In genomic region chr10:69049564-69049955, GRCh38 we compare ENCODE assay signal across 12 cellular contexts. TPM values are rescaled to one million over a fixed set of nuclear protein-coding genes. Genes with fewer than 3 reads are reported as not detected.
DNase-seq lines count a peak whose midpoint lies in the region; ATAC-seq and FAIRE-seq lines count a peak whose summit lies in the region.
"Had no signal": no experiment of that assay in that cellular context is flagged by ENCODE, and none has a peak within 500 bp of the region (broad histone marks: within the 10 kb centered on the region; RNA-seq: fewer than 3 reads in every experiment).

No MANE protein-coding gene starts in this region.

- FAIRE-seq in urothelium cell line (lab: Jason Lieb, UNC) = no peak
- FAIRE-seq: frontal cortex had no signal

- CTCF ChIA-PET in activated naive CD4-positive, alpha-beta T cell treated with anti-CD3 and anti-CD28 coated beads for 36 hours (lab: Charles Lee) = interaction anchor here (0.9 to 1.8 kb wide), 3 partner anchors 16 to 44 kb away, joined by 3 to 5 read pairs (median 5); no protein-coding TSS in a partner anchor

- H3K4me1 Mint-ChIP-seq in activated T-helper 17 cell treated with anti-CD3 and anti-CD28 coated beads, Interleukin-2, amount 50 U/mL, for 72 hours = peaks cover 34% of the 10 kb centered on the region
- H3K4me1 Mint-ChIP-seq in activated naive CD4-positive, alpha-beta T cell treated with anti-CD3 and anti-CD28 coated beads for 36 hours (ENCODE audit: low read depth) = peaks cover 29% of the 10 kb centered on the region

- intact Hi-C loops in activated naive CD4-positive, alpha-beta T cell treated with anti-CD3 and anti-CD28 coated beads for 36 hours (cut with micrococcal nuclease) = loop anchor here (5.0 kb wide), 1 partner anchor 173 kb away; the partner anchor contains the start of gene HKDC1

- no peaks in the 10 kb centered on the region for H3K9me3 Mint-ChIP-seq in activated T-helper 17 cell treated with anti-CD3 and anti-CD28 coated beads, Interleukin-2, amount 50 U/mL, for 72 hours
- H3K9me3 Mint-ChIP-seq in activated naive CD4-positive, alpha-beta T cell treated with anti-CD3 and anti-CD28 coated beads for 36 hours = no peaks in the 10 kb centered on the region

- H3K36me3 Mint-ChIP-seq in activated T-helper 17 cell treated with anti-CD3 and anti-CD28 coated beads, Interleukin-2, amount 50 U/mL, for 72 hours (ENCODE audit: low read depth) = peaks cover 9% of the 10 kb centered on the region
- no peaks in the 10 kb centered on the region for H3K36me3 Mint-ChIP-seq in activated naive CD4-positive, alpha-beta T cell treated with anti-CD3 and anti-CD28 coated beads for 36 hours (ENCODE audit: low read depth)

- peak overlapping the region; percentile 26 for H3K27ac Mint-ChIP-seq in activated T-helper 17 cell treated with anti-CD3 and anti-CD28 coated beads, Interleukin-2, amount 50 U/mL, for 72 hours
- no peak overlapping the region for H3K27ac Mint-ChIP-seq in activated naive CD4-positive, alpha-beta T cell treated with anti-CD3 and anti-CD28 coated beads for 36 hours

- H3K27me3 Mint-ChIP-seq in activated T-helper 17 cell treated with anti-CD3 and anti-CD28 coated beads, Interleukin-2, amount 50 U/mL, for 72 hours = no peaks in the 10 kb centered on the region
- H3K27me3 Mint-ChIP-seq in activated naive CD4-positive, alpha-beta T cell treated with anti-CD3 and anti-CD28 coated beads for 36 hours (ENCODE audit: low read depth) = no peaks in the 10 kb centered on the region

- DNase-seq in CD1c-positive myeloid dendritic cell (ENCODE audit: extremely low spot score) = peak; percentile 85
- DNase-seq in MV-4-11 (lab: John Stamatoyannopoulos, UW) = peak; percentile 87
- DNase-seq in medulla oblongata (ENCODE audit: extremely low spot score) = peak; percentile 43
- no peak for DNase-seq in central memory CD4-positive, alpha-beta T cell
- no peak for DNase-seq in stimulated activated CD4-positive, alpha-beta T cell treated with anti-CD3 and anti-CD28 coated beads, Interleukin-1b, Interleukin-23, amount 100 ng/mL, for 48 hours
- DNase-seq in activated naive CD4-positive, alpha-beta T cell treated with anti-CD3 and anti-CD28 coated beads for 36 hours = no peak
- DNase-seq in urothelium cell line (ENCODE audit: low spot score) = no peak
- DNase-seq: activated CD8-positive, alpha-beta memory T cell treated with anti-CD3 and anti-CD28 coated beads for 24 hours; midbrain; NCI-H1417 had no signal

- ATAC-seq in activated T-helper 17 cell treated with anti-CD3 and anti-CD28 coated beads, Interleukin-2, amount 50 U/mL, for 72 hours (replicated peaks) = no peak

- H3K4me3 Mint-ChIP-seq in activated T-helper 17 cell treated with anti-CD3 and anti-CD28 coated beads, Interleukin-2, amount 50 U/mL, for 72 hours = no peak overlapping the region
- H3K4me3 Mint-ChIP-seq in activated naive CD4-positive, alpha-beta T cell treated with anti-CD3 and anti-CD28 coated beads for 36 hours = no peak overlapping the region

RNA-seq across cellular contexts. Expression of gene SRGN, which starts 38.3 kb away (rescaled TPM):
- total RNA-seq in activated T-helper 17 cell treated with anti-CD3 and anti-CD28 coated beads, Interleukin-2, amount 50 U/mL, for 72 hours = 100 to 1,000 TPM; 310 to 773 TPM
- total RNA-seq in activated naive CD4-positive, alpha-beta T cell treated with anti-CD3 and anti-CD28 coated beads for 36 hours = 100 to 1,000 TPM; 197 to 198 TPM

Comparison
In these comparisons a context has a peak if more than half of its experiments do, and no peak if none do; other contexts are left out.
1. DNase-seq: peak in CD1c-positive myeloid dendritic cell (single experiment), MV-4-11 (single experiment) and medulla oblongata (single experiment); none in central memory CD4-positive, alpha-beta T cell (single experiment), stimulated activated CD4-positive, alpha-beta T cell treated with anti-CD3 and anti-CD28 coated beads, Interleukin-1b, Interleukin-23, amount 100 ng/mL, for 48 hours (single experiment), activated naive CD4-positive, alpha-beta T cell treated with anti-CD3 and anti-CD28 coated beads for 36 hours (single experiment) and urothelium cell line (single experiment).